In the genomic region with DNA sequence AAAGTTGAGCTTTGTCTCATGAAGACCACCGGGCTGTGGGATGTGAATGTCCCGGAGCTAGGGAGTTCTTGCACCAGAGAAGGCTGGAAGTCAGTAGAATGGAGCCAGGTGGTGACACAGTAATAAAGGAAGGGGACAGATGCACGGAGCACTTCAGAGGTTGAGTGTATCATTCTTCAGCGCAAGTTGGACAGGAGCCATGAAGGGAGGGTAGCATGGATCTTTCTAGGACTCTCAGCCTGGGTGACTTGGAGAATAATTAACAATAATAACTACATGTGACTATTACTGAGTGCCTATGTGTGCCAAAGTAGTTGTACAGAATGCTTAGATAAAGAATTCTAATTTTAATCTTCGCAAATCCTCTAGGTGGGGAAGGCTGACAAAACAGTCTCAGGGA, we compare ENCODE assay signal across 30 cellular contexts.
DNase-seq lines count a peak whose midpoint lies in the region; ATAC-seq and TF ChIP-seq lines count a peak whose summit lies in the region.
"Had no signal": no experiment of that assay in that cellular context is flagged by ENCODE, and none has a peak within 500 bp of the region (broad histone marks: within the 10 kb centered on the region; RNA-seq: fewer than 3 reads in every experiment).

No MANE protein-coding gene starts in this region.

- H3K27me3 ChIP-seq in left lung = peaks cover 0 to 34% of the 10 kb centered on the region in 2 donors
- H3K27me3 ChIP-seq: colonic mucosa, right lobe of liver had no signal

- no peak overlapping the region for H3K4me3 Mint-ChIP-seq in progenitor cell of endocrine pancreas (ENCODE audit: low read depth)
- H3K4me3 Mint-ChIP-seq: activated CD4-positive, alpha-beta memory T cell treated with anti-CD3 and anti-CD28 coated beads, Interleukin-2, amount 10 ng/mL, durations not matched to agents 7 days and 5 days; activated naive CD4-positive, alpha-beta T cell treated with anti-CD3 and anti-CD28 coated beads, Interleukin-2, amount 50 U/mL, for 24 hours; GM23338; nephron progenitor cell; stimulated activated memory B cell treated with anti-CD40 and anti-IgM and Interleukin-4, amounts not matched to agents 10 μg/mL and 1 μg/mL and 100 μg/mL, for 72 hours; type B pancreatic cell had no signal

- H3K4me3 ChIP-seq in left lung = no peak overlapping the region
- H3K4me3 ChIP-seq: colonic mucosa, GM23338, lung, right lobe of liver had no signal

- H3K27ac ChIP-seq in left lung = no peak overlapping the region
- H3K27ac ChIP-seq: C4-2B, colonic mucosa, epithelial cell of prostate, parathyroid adenoma, right lobe of liver had no signal

- intact Hi-C loops in left lung (cut with DNase I) = no loop called here

- peaks cover 30% of the 10 kb centered on the region for H3K27me3 Mint-ChIP-seq in progenitor cell of endocrine pancreas
- H3K27me3 Mint-ChIP-seq: activated CD4-positive, alpha-beta memory T cell treated with anti-CD3 and anti-CD28 coated beads, Interleukin-2, amount 10 ng/mL, durations not matched to agents 7 days and 5 days had no signal

- H3K9me3 ChIP-seq in left lung = peaks cover 0 to 21% of the 10 kb centered on the region in 2 donors
- H3K9me3 ChIP-seq: colonic mucosa, right lobe of liver had no signal

- no peaks in the 10 kb centered on the region for H3K4me1 ChIP-seq in left lung
- H3K4me1 ChIP-seq: colonic mucosa, parathyroid adenoma, right lobe of liver had no signal

- H3K36me3 Mint-ChIP-seq in progenitor cell of endocrine pancreas (ENCODE audit: insufficient read depth) = no peaks in the 10 kb centered on the region
- H3K36me3 Mint-ChIP-seq: activated naive CD4-positive, alpha-beta T cell treated with anti-CD3 and anti-CD28 coated beads, Interleukin-2, amount 50 U/mL, for 24 hours; stimulated activated memory B cell treated with anti-CD40 and anti-IgM and Interleukin-4, amounts not matched to agents 10 μg/mL and 1 μg/mL and 100 μg/mL, for 72 hours; type B pancreatic cell had no signal

- H3K4me1 Mint-ChIP-seq in progenitor cell of endocrine pancreas (ENCODE audit: low read depth) = no peaks in the 10 kb centered on the region
- H3K4me1 Mint-ChIP-seq: activated CD4-positive, alpha-beta memory T cell treated with anti-CD3 and anti-CD28 coated beads, Interleukin-2, amount 10 ng/mL, durations not matched to agents 7 days and 5 days; activated naive CD4-positive, alpha-beta T cell treated with anti-CD3 and anti-CD28 coated beads, Interleukin-2, amount 50 U/mL, for 24 hours; nephron progenitor cell; stimulated activated memory B cell treated with anti-CD40 and anti-IgM and Interleukin-4, amounts not matched to agents 10 μg/mL and 1 μg/mL and 100 μg/mL, for 72 hours had no signal

- H3K9me3 Mint-ChIP-seq in progenitor cell of endocrine pancreas (ENCODE audit: low read depth) = peaks cover 23% of the 10 kb centered on the region
- H3K9me3 Mint-ChIP-seq: activated T-helper 2 cell treated with anti-CD3 and anti-CD28 coated beads, Interferon-gamma antibody, Interleukin-2, Interleukin-4, amounts not matched to agents 10 μg/mL and 5 μg/mL and 100 μg/mL, durations not matched to agents 14 hours and 24 hours and 36 hours had no signal

- no peak for TF ChIP-seq CTCF in left lung (IDR thresholded peaks at IDR 0.05)
- no peak for TF ChIP-seq CTCF in progenitor cell of endocrine pancreas (IDR thresholded peaks at IDR 0.05; ENCODE audit: unreplicated experiment)

- DNase-seq in DMS153 treated with DMSO at 0.1 percent for 48 hours (lab: John Stamatoyannopoulos, UW; ENCODE audit: unreplicated experiment) (peak; percentile 23), NCI-H128 (lab: John Stamatoyannopoulos, UW; ENCODE audit: unreplicated experiment) (peak; percentile 55), NCI-H345 (lab: John Stamatoyannopoulos, UW) (peak; percentile 89), left lung (no peak), DMS53 (lab: John Stamatoyannopoulos, UW) (no peak), progenitor cell of endocrine pancreas (ENCODE audit: low spot score, unreplicated experiment) (no peak), occipital lobe (lab: John Stamatoyannopoulos, UW) (no peak)
- DNase-seq: activated CD4-positive, alpha-beta memory T cell treated with anti-CD3 and anti-CD28 coated beads, Interleukin-2, amount 10 ng/mL, durations not matched to agents 7 days and 5 days; activated CD4-positive, alpha-beta T cell treated with anti-CD3 and anti-CD28 coated beads for 1 hour; Calu3; colonic mucosa; effector CD8-positive, alpha-beta T cell; islet precursor cell; Kasumi-1; NCI-H2081; nephron progenitor cell; OCI-M1; right lobe of liver; stimulated activated CD4-positive, alpha-beta T cell treated with anti-CD3 and anti-CD28 coated beads, Interleukin-4, amount 100 ng/mL, for 1 hour; substantia nigra; T-helper 2 cell had no signal

- no peak overlapping the region for H3K27ac Mint-ChIP-seq in progenitor cell of endocrine pancreas
- H3K27ac Mint-ChIP-seq: activated CD4-positive, alpha-beta memory T cell treated with anti-CD3 and anti-CD28 coated beads, Interleukin-2, amount 10 ng/mL, durations not matched to agents 7 days and 5 days; activated T-helper 2 cell treated with anti-CD3 and anti-CD28 coated beads, Interferon-gamma antibody, Interleukin-2, Interleukin-4, amounts not matched to agents 10 μg/mL and 5 μg/mL and 100 μg/mL, durations not matched to agents 14 hours and 24 hours and 36 hours; GM23338; nephron progenitor cell; stimulated activated memory B cell treated with anti-CD40 and anti-IgM and Interleukin-4, amounts not matched to agents 10 μg/mL and 1 μg/mL and 100 μg/mL, for 72 hours; type B pancreatic cell had no signal

- ATAC-seq in left lung = peak; percentile 39
- ATAC-seq: GM23338; right lobe of liver; stimulated activated memory B cell treated with anti-CD40 and anti-IgM and Interleukin-4, amounts not matched to agents 10 μg/mL and 1 μg/mL and 100 μg/mL, for 72 hours had no signal

- no peaks in the 10 kb centered on the region for H3K36me3 ChIP-seq in left lung
- H3K36me3 ChIP-seq: colonic mucosa, right lobe of liver had no signal

Comparison
In these comparisons a context has a peak if more than half of its experiments do, and no peak if none do; other contexts are left out.
1. DNase-seq: peak in DMS153 treated with DMSO at 0.1 percent for 48 hours (single experiment), NCI-H128 (single experiment) and NCI-H345 (single experiment); none in left lung (0 of 2), DMS53 (single experiment), progenitor cell of endocrine pancreas (single experiment) and occipital lobe (single experiment).